In the genomic region with DNA sequence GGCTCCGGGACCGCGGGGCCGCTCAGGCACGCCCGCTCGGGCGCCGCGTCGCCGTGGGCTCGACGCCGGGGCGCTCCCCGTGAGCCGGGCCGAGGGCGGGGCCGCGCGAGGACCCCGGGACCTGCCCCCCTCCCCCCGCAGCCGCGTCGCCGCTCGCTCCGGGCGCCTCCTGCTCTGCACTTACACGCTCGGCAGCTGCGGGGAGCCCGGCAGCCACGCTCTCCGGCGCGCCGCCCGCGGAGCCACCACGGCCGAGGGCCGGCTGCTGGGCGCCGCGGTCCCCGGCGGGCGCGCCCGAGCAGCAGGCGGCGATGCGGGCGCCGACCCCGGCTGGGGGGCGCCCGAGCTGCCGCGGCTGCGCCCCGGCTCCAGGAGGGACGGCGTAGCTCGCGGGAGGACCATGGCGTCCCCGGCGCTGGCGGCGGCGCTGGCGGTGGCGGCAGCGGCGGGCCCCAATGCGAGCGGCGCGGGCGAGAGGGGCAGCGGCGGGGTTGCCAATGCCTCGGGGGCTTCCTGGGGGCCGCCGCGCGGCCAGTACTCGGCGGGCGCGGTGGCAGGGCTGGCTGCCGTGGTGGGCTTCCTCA, we compare ENCODE assay signal across 8 cellular contexts. TPM values are rescaled to one million over a fixed set of nuclear protein-coding genes. Genes with fewer than 3 reads are reported as not detected.
DNase-seq lines count a peak whose midpoint lies in the region; TF ChIP-seq lines count a peak whose summit lies in the region.

Gene ADRA2C (plus strand): TSS at position 179 of the 584 bp plus-strand sequence. CDS start 222 bp downstream, at position 401.

- peaks cover 0 to 4% (median 1%) of the 10 kb centered on the region in 3 donors for H3K4me1 Mint-ChIP-seq in IgD-negative memory B cell
- peaks cover 6% of the 10 kb centered on the region for H3K4me1 Mint-ChIP-seq in endothelial cell (ENCODE audit: unreplicated experiment)
- H3K4me1 Mint-ChIP-seq in nephron progenitor cell = peaks cover 26% of the 10 kb centered on the region

- H3K36me3 Mint-ChIP-seq in IgD-negative memory B cell = no peaks in the 10 kb centered on the region
- peaks cover 3% of the 10 kb centered on the region for H3K36me3 Mint-ChIP-seq in endothelial cell (ENCODE audit: low read depth, unreplicated experiment)
- H3K36me3 Mint-ChIP-seq in nephron progenitor cell (ENCODE audit: low read depth) = no peaks in the 10 kb centered on the region

- no peak for TF ChIP-seq CTCF in endothelial cell (IDR thresholded peaks at IDR 0.05; ENCODE audit: unreplicated experiment)
- no peak for TF ChIP-seq CTCF in nephron progenitor cell (IDR thresholded peaks at IDR 0.05)

- H3K4me3 Mint-ChIP-seq in IgD-negative memory B cell (peak within 1 kb of the TSS in 3 of 4 donors; percentile 48 to 79 (median 74)), endothelial cell (ENCODE audit: unreplicated experiment) (peak within 1 kb of the TSS; percentile 90), nephron progenitor cell (peak within 1 kb of the TSS; percentile 86)

- peaks cover 0 to 2% (median 0%) of the 10 kb centered on the region in 3 donors for H3K9me3 Mint-ChIP-seq in IgD-negative memory B cell
- H3K9me3 Mint-ChIP-seq in endothelial cell (ENCODE audit: unreplicated experiment) = no peaks in the 10 kb centered on the region
- H3K9me3 Mint-ChIP-seq in nephron progenitor cell = no peaks in the 10 kb centered on the region

- DNase-seq in AG20443 (ENCODE audit: low spot score) (peak; percentile 70), endothelial cell (ENCODE audit: low spot score) (peak; percentile 32), nephron progenitor cell (peak; percentile 64), NCI-H526 treated with DMSO at 0.1 percent for 48 hours (lab: John Stamatoyannopoulos, UW) (no peak), NCI-H1048 (lab: John Stamatoyannopoulos, UW) (no peak), A172 (ENCODE audit: low spot score) (no peak), NCI-H226 (no peak)

- H3K27me3 Mint-ChIP-seq in IgD-negative memory B cell (peaks cover 31% of the 10 kb centered on the region), endothelial cell (ENCODE audit: unreplicated experiment) (peaks cover 11% of the 10 kb centered on the region), nephron progenitor cell (ENCODE audit: low read depth, poor library complexity) (peaks cover 47% of the 10 kb centered on the region)

- H3K27ac Mint-ChIP-seq in IgD-negative memory B cell = no peak within 1 kb of the TSS
- H3K27ac Mint-ChIP-seq in endothelial cell (ENCODE audit: unreplicated experiment) = no peak within 1 kb of the TSS
- H3K27ac Mint-ChIP-seq in nephron progenitor cell = no peak within 1 kb of the TSS

RNA-seq across cellular contexts. Expression of gene ADRA2C, which starts in this region (rescaled TPM):
- not detected for polyA plus RNA-seq in IgD-negative memory B cell
- 3.2 TPM for total RNA-seq in endothelial cell (ENCODE audit: unreplicated experiment)
- 5.9 TPM in 2 replicates for total RNA-seq in A172 (2014; rRNA removed; shearing (Covaris generic))

Comparison
In these comparisons a context has a peak if more than half of its experiments do, and no peak if none do; other contexts are left out.
1. DNase-seq: peak in AG20443 (single experiment), endothelial cell (single experiment) and nephron progenitor cell (single experiment); none in NCI-H526 treated with DMSO at 0.1 percent for 48 hours (single experiment), NCI-H1048 (single experiment), A172 (single experiment) and NCI-H226 (single experiment).
2. Peak in every context shown above with its lines, with median percentiles within 50 percentile points of each other: H3K4me3 Mint-ChIP-seq.